Comparison of ENCODE assay signal across 27 cellular contexts in the genomic region with DNA sequence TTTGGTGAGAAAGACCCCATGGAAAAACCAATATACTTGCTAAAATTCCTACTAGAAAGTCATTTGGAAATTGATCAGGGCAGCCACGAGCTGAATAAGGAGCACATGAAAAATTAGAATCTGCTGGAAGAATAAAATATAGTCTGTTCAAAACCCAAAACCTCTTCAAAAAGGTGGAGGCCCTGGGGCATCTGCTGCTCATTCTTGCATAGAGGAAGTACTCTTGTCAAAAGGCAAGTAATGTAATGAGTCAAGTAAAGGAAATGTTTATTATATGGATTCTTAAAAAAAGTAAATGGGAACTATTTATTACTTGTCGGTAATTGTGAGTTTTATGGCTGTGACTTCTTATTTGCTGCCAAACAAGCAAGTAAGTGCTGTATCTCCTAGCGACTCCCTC.
"Had no signal": no experiment of that assay in that cellular context is flagged by ENCODE, and none has a peak within 500 bp of the region (broad histone marks: within the 10 kb centered on the region; RNA-seq: fewer than 3 reads in every experiment).

No MANE protein-coding gene starts in this region.

- H3K27me3 Mint-ChIP-seq: naive thymus-derived CD8-positive, alpha-beta T cell had no signal

- H3K27ac Mint-ChIP-seq: immature natural killer cell; naive thymus-derived CD8-positive, alpha-beta T cell; nephron had no signal

- ATAC-seq: left colon; left lung; lower lobe of right lung; naive thymus-derived CD8-positive, alpha-beta T cell; pancreas; right cardiac atrium; sciatic nerve had no signal

- H3K4me1 Mint-ChIP-seq: immature natural killer cell; naive thymus-derived CD8-positive, alpha-beta T cell; nephron; neural crest cell had no signal

- DNase-seq: hypothalamus; immature natural killer cell; kidney; left colon; left lung; lower lobe of right lung; mammary epithelial cell; mesenchymal stem cell; naive thymus-derived CD8-positive, alpha-beta T cell; nucleus accumbens; pancreas; posterior cingulate gyrus; retina; right cardiac atrium; stimulated activated CD4-positive, alpha-beta T cell treated with anti-CD3 and anti-CD28 coated beads, Interleukin-12 subunit alpha, Interleukin-12 subunit beta, amount 100 ng/mL, for 4 hours; stimulated activated CD4-positive, alpha-beta T cell treated with anti-CD3 and anti-CD28 coated beads, Interleukin-15, amount 100 ng/mL, for 24 hours; stimulated activated CD4-positive, alpha-beta T cell treated with anti-CD3 and anti-CD28 coated beads, Interleukin-2, amount 100 ng/mL, for 24 hours; stimulated activated CD4-positive, alpha-beta T cell treated with anti-CD3 and anti-CD28 coated beads, Interleukin-4, amount 100 ng/mL, for 1 hour; stimulated activated naive CD4-positive, alpha-beta T cell; stomach; testis; thyroid gland; transverse colon; upper lobe of left lung had no signal

- H3K4me3 Mint-ChIP-seq: immature natural killer cell; naive thymus-derived CD8-positive, alpha-beta T cell; nephron; neural crest cell had no signal

- H3K36me3 Mint-ChIP-seq: immature natural killer cell; naive thymus-derived CD8-positive, alpha-beta T cell had no signal
